19 cellular contexts compared by ENCODE assay signal in the genomic region with DNA sequence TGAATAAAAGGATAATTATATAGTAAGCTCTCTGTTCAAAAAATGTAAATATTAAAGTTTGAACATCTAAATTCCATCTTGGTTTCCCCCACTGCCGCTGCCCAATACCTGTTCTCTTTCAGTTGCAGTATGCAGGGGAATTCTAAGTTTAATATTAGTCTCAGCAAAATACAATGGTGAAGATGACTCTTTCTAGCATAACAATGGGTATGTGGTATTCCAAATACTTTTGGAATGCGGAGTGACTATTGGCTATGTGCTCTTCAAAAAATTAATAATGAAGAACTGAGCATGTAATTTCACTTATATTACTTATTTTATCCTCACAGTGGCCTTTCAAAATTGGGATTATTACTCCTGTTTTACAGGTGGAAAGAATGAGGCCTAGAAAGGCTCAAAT. TPM values are rescaled to one million over a fixed set of nuclear protein-coding genes. Genes with fewer than 3 reads are reported as not detected.
"Had no signal": no experiment of that assay in that cellular context is flagged by ENCODE, and none has a peak within 500 bp of the region (broad histone marks: within the 10 kb centered on the region; RNA-seq: fewer than 3 reads in every experiment).

No MANE protein-coding gene starts in this region.

- H3K27ac ChIP-seq: dorsolateral prefrontal cortex, heart left ventricle, neural progenitor cell, ovary, suprapubic skin, thyroid gland had no signal

- H3K4me3 ChIP-seq: dorsolateral prefrontal cortex, heart left ventricle, neural progenitor cell, ovary, smooth muscle cell, suprapubic skin, thyroid gland had no signal

- H3K4me2 ChIP-seq: neural progenitor cell, smooth muscle cell had no signal

- DNase-seq: cortex of kidney; dorsolateral prefrontal cortex; effector CD8-positive, alpha-beta T cell; foreskin melanocyte; heart left ventricle; hippocampal formation; naive thymus-derived CD8-positive, alpha-beta T cell; nucleus accumbens; ovary; right cardiac atrium; stimulated activated CD4-positive, alpha-beta T cell treated with anti-CD3 and anti-CD28 coated beads, Interleukin-4, amount 100 ng/mL, for 1 hour; stimulated activated CD8-positive, alpha-beta memory T cell treated with anti-CD3 and anti-CD28 coated beads, Interleukin-4, amount 100 ng/mL, for 48 hours; stimulated activated naive CD8-positive, alpha-beta T cell treated with anti-CD3 and anti-CD28 coated beads, Interleukin-15, Interleukin-2, amounts not matched to agents 100 U/mL and 50 U/mL, for 24 hours; thyroid gland had no signal

- H3K9me3 ChIP-seq: heart left ventricle, ovary, suprapubic skin, thyroid gland had no signal

- H3K27me3 ChIP-seq: ovary had no signal

- H3K27ac Mint-ChIP-seq: neural progenitor cell; stimulated activated effector memory CD8-positive, alpha-beta T cell treated with anti-CD3 and anti-CD28 coated beads, Interleukin-12 subunit alpha, Interleukin-12 subunit beta, amount 100 ng/mL, for 72 hours; type B pancreatic cell had no signal

- H3K4me3 Mint-ChIP-seq: naive thymus-derived CD8-positive, alpha-beta T cell; neural progenitor cell; stimulated activated effector memory CD8-positive, alpha-beta T cell treated with anti-CD3 and anti-CD28 coated beads, Interleukin-12 subunit alpha, Interleukin-12 subunit beta, amount 100 ng/mL, for 72 hours; type B pancreatic cell had no signal

- H2AFZ ChIP-seq: neural progenitor cell had no signal

- H3K9ac ChIP-seq: neural progenitor cell had no signal

- H3K36me3 ChIP-seq: heart left ventricle, neural progenitor cell, ovary, suprapubic skin, thyroid gland had no signal

- H3K9me3 Mint-ChIP-seq: neural progenitor cell; stimulated activated effector memory CD8-positive, alpha-beta T cell treated with anti-CD3 and anti-CD28 coated beads, Interleukin-12 subunit alpha, Interleukin-12 subunit beta, amount 100 ng/mL, for 72 hours; type B pancreatic cell had no signal

- ATAC-seq: heart left ventricle; naive thymus-derived CD8-positive, alpha-beta T cell; right cardiac atrium; stimulated activated effector memory CD8-positive, alpha-beta T cell treated with anti-CD3 and anti-CD28 coated beads, Interleukin-12 subunit alpha, Interleukin-12 subunit beta, amount 100 ng/mL, for 72 hours; stimulated activated naive CD8-positive, alpha-beta T cell treated with anti-CD3 and anti-CD28 coated beads, Interleukin-15, Interleukin-2, amounts not matched to agents 100 U/mL and 50 U/mL, for 24 hours had no signal

- H3K36me3 Mint-ChIP-seq: type B pancreatic cell had no signal

RNA-seq across cellular contexts. Expression of gene CDKN2B-AS1, which starts 3.4 kb away (rescaled TPM):
- polyA plus RNA-seq: heart left ventricle; naive thymus-derived CD8-positive, alpha-beta T cell had no signal

RNA-seq across cellular contexts. Expression of gene CDKN2A, which starts 3.8 kb away (rescaled TPM):
- polyA plus RNA-seq: heart left ventricle had no signal

RNA-seq across cellular contexts. Expression of gene CDKN2B, which starts 11.1 kb away (rescaled TPM):
- total RNA-seq: naive thymus-derived CD8-positive, alpha-beta T cell had no signal
